In genomic region chr1:222466150-222466865, GRCh38 we compare ENCODE assay signal across 8 cellular contexts.
DNase-seq lines count a peak whose midpoint lies in the region; ATAC-seq and TF ChIP-seq lines count a peak whose summit lies in the region.

No MANE protein-coding gene starts in this region.

- peak overlapping the region; percentile 83 for H3K4me3 Mint-ChIP-seq in activated T-helper 17 cell treated with anti-CD3 and anti-CD28 coated beads, Interleukin-2, amount 50 U/mL, for 72 hours

- no peaks in the 10 kb centered on the region for H3K27me3 Mint-ChIP-seq in activated T-helper 17 cell treated with anti-CD3 and anti-CD28 coated beads, Interleukin-2, amount 50 U/mL, for 72 hours

- peaks cover 7% of the 10 kb centered on the region for H3K36me3 Mint-ChIP-seq in activated T-helper 17 cell treated with anti-CD3 and anti-CD28 coated beads, Interleukin-2, amount 50 U/mL, for 72 hours (ENCODE audit: low read depth)

- DNase-seq in DMS53 (lab: John Stamatoyannopoulos, UW) (peak; percentile 46), DMS53 treated with DMSO at 0.1 percent for 48 hours (lab: John Stamatoyannopoulos, UW; ENCODE audit: unreplicated experiment) (no peak), lower lobe of right lung (no peak), tibial artery (no peak), DMS153 (lab: John Stamatoyannopoulos, UW) (no peak)

- H3K9me3 ChIP-seq in lower lobe of right lung (no peaks in the 10 kb centered on the region), tibial artery (no peaks in the 10 kb centered on the region)

- TF ChIP-seq CTCF in lower lobe of right lung (IDR thresholded peaks at IDR 0.05): no peak
- TF ChIP-seq CTCF in tibial artery (IDR thresholded peaks at IDR 0.05): no peak

- no peak overlapping the region for H3K27ac Mint-ChIP-seq in activated T-helper 17 cell treated with anti-CD3 and anti-CD28 coated beads, Interleukin-2, amount 50 U/mL, for 72 hours

- ATAC-seq in activated T-helper 17 cell treated with anti-CD3 and anti-CD28 coated beads, Interleukin-2, amount 50 U/mL, for 72 hours (replicated peaks): no peak
- ATAC-seq in lower lobe of right lung (no peak), GM21737 (IDR thresholded peaks at IDR 0.05; ENCODE audit: unreplicated experiment) (no peak), HG02885 (IDR thresholded peaks at IDR 0.05; ENCODE audit: poor library complexity, unreplicated experiment) (no peak)

- H3K4me1 ChIP-seq in lower lobe of right lung: peaks cover 8% of the 10 kb centered on the region
- peaks cover 0 to 11% (median 0%) of the 10 kb centered on the region in 4 donors for H3K4me1 ChIP-seq in tibial artery

- no peaks in the 10 kb centered on the region for H3K36me3 ChIP-seq in lower lobe of right lung
- H3K36me3 ChIP-seq in tibial artery: no peaks in the 10 kb centered on the region

- H3K9me3 Mint-ChIP-seq in activated T-helper 17 cell treated with anti-CD3 and anti-CD28 coated beads, Interleukin-2, amount 50 U/mL, for 72 hours: no peaks in the 10 kb centered on the region

- peaks cover 8% of the 10 kb centered on the region for H3K4me1 Mint-ChIP-seq in activated T-helper 17 cell treated with anti-CD3 and anti-CD28 coated beads, Interleukin-2, amount 50 U/mL, for 72 hours

- peak overlapping the region; percentile 85 for H3K27ac ChIP-seq in lower lobe of right lung
- peak overlapping the region; percentile 81 to 85 for H3K27ac ChIP-seq in tibial artery

- H3K27me3 ChIP-seq in lower lobe of right lung (ENCODE audit: low read depth): no peaks in the 10 kb centered on the region
- no peaks in the 10 kb centered on the region for H3K27me3 ChIP-seq in tibial artery

- intact Hi-C loops in lower lobe of right lung (cut with DNase I): no loop called here
- intact Hi-C loops in tibial artery (cut with DNase I; ENCODE audit: low total_unique reads): loop anchor here (5.0 kb wide), 1 partner anchor 151 kb away; the partner anchor contains the start of gene MIA3

- H3K4me3 ChIP-seq in lower lobe of right lung (peak overlapping the region; percentile 51), tibial artery (peak overlapping the region in 1 of 2 donors; percentile 50)
